ENCODE assay signal across 26 cellular contexts in genomic region chrX:108412783-108413182, GRCh38. TPM values are rescaled to one million over a fixed set of nuclear protein-coding genes. Genes with fewer than 3 reads are reported as not detected.
"Had no signal": no experiment of that assay in that cellular context is flagged by ENCODE, and none has a peak within 500 bp of the region (broad histone marks: within the 10 kb centered on the region; RNA-seq: fewer than 3 reads in every experiment).

No MANE protein-coding gene starts in this region.

- H3K27ac ChIP-seq: breast epithelium had no signal

- H3K9me3 Mint-ChIP-seq: activated CD4-positive, alpha-beta T cell treated with anti-CD3 and anti-CD28 coated beads, Interleukin-2, amount 10 ng/mL, durations not matched to agents 24 days and 14 days; activated naive CD4-positive, alpha-beta T cell treated with anti-CD3 and anti-CD28 coated beads, Interleukin-2, amount 50 U/mL, for 24 hours; activated T-cell treated with anti-CD3 and anti-CD28 coated beads, Interleukin-2, amount 50 U/mL, for 24 hours; activated T-helper 1 cell treated with anti-CD3 and anti-CD28 coated beads, Interleukin-12 subunit alpha, Interleukin-12 subunit beta, Interleukin-2, Interleukin-4 antibody, amounts not matched to agents 30 ng/mL and 10 ng/mL and 1 ng/mL, durations not matched to agents 14 hours and 24 hours and 36 hours; WTC11 had no signal

- H3K27me3 ChIP-seq: MG63 had no signal

- H3K27me3 Mint-ChIP-seq: activated CD4-positive, alpha-beta T cell treated with anti-CD3 and anti-CD28 coated beads, Interleukin-2, amount 10 ng/mL, durations not matched to agents 24 days and 14 days; activated CD8-positive, alpha-beta memory T cell treated with anti-CD3 and anti-CD28 coated beads, Interleukin-2, amount 10 ng/mL, durations not matched to agents 7 days and 5 days; activated naive CD4-positive, alpha-beta T cell treated with anti-CD3 and anti-CD28 coated beads, Interleukin-2, amount 50 U/mL, for 24 hours; T-helper 17 cell had no signal

- DNase-seq: activated CD4-positive, alpha-beta T cell treated with anti-CD3 and anti-CD28 coated beads, Interleukin-2, amount 10 ng/mL, durations not matched to agents 24 days and 14 days; activated CD4-positive, alpha-beta T cell treated with anti-CD3 and anti-CD28 coated beads, Interleukin-2, amount 50 U/mL, for 48 hours; activated CD4-positive, CD25-positive, alpha-beta regulatory T cell treated with anti-CD3 and anti-CD28 coated beads, Interleukin-2, amount 50 U/mL, for 72 hours; activated CD8-positive, alpha-beta memory T cell treated with anti-CD3 and anti-CD28 coated beads, Interleukin-2, amount 10 ng/mL, durations not matched to agents 7 days and 5 days; activated effector memory CD4-positive, alpha-beta T cell treated with Interleukin-2 at 50 U/mL for 16 hours; activated naive CD4-positive, alpha-beta T cell; activated T-cell treated with anti-CD3 and anti-CD28 coated beads, Interleukin-2, amount 50 U/mL, for 24 hours; aorta; central memory CD4-positive, alpha-beta T cell; MG63; MV-4-11; NCI-H1092 treated with DMSO at 0.1 percent for 48 hours; NCI-H1417 treated with DMSO at 0.1 percent for 48 hours; NCI-H187; NCI-H2227 treated with DMSO at 0.1 percent for 48 hours; NCI-H446 treated with DMSO at 0.1 percent for 48 hours; NCI-H524 treated with DMSO at 0.1 percent for 48 hours; NCI-H774; SHP77 treated with DMSO at 0.1 percent for 48 hours; T-helper 17 cell; T-helper 9 cell had no signal

- H3K27ac Mint-ChIP-seq: activated CD4-positive, alpha-beta T cell treated with anti-CD3 and anti-CD28 coated beads, Interleukin-2, amount 10 ng/mL, durations not matched to agents 24 days and 14 days; activated CD8-positive, alpha-beta memory T cell treated with anti-CD3 and anti-CD28 coated beads, Interleukin-2, amount 10 ng/mL, durations not matched to agents 7 days and 5 days; activated naive CD4-positive, alpha-beta T cell treated with anti-CD3 and anti-CD28 coated beads, Interleukin-2, amount 50 U/mL, for 24 hours; activated T-cell treated with anti-CD3 and anti-CD28 coated beads, Interleukin-2, amount 50 U/mL, for 24 hours; activated T-helper 1 cell treated with anti-CD3 and anti-CD28 coated beads, Interleukin-12 subunit alpha, Interleukin-12 subunit beta, Interleukin-2, Interleukin-4 antibody, amounts not matched to agents 30 ng/mL and 10 ng/mL and 1 ng/mL, durations not matched to agents 14 hours and 24 hours and 36 hours; T-helper 17 cell; WTC11 had no signal

- H3K4me3 ChIP-seq: breast epithelium, MG63 had no signal

- H3K36me3 ChIP-seq: breast epithelium, MG63 had no signal

- H3K4me3 Mint-ChIP-seq: activated CD4-positive, alpha-beta T cell treated with anti-CD3 and anti-CD28 coated beads, Interleukin-2, amount 10 ng/mL, durations not matched to agents 24 days and 14 days; activated CD8-positive, alpha-beta memory T cell treated with anti-CD3 and anti-CD28 coated beads, Interleukin-2, amount 10 ng/mL, durations not matched to agents 7 days and 5 days; activated naive CD4-positive, alpha-beta T cell treated with anti-CD3 and anti-CD28 coated beads, Interleukin-2, amount 50 U/mL, for 24 hours; activated T-cell treated with anti-CD3 and anti-CD28 coated beads, Interleukin-2, amount 50 U/mL, for 24 hours; activated T-helper 1 cell treated with anti-CD3 and anti-CD28 coated beads, Interleukin-12 subunit alpha, Interleukin-12 subunit beta, Interleukin-2, Interleukin-4 antibody, amounts not matched to agents 30 ng/mL and 10 ng/mL and 1 ng/mL, durations not matched to agents 14 hours and 24 hours and 36 hours; T-helper 17 cell; WTC11 had no signal

- H3K4me1 ChIP-seq: breast epithelium had no signal

- H3K36me3 Mint-ChIP-seq: activated CD8-positive, alpha-beta memory T cell treated with anti-CD3 and anti-CD28 coated beads, Interleukin-2, amount 10 ng/mL, durations not matched to agents 7 days and 5 days; activated naive CD4-positive, alpha-beta T cell treated with anti-CD3 and anti-CD28 coated beads, Interleukin-2, amount 50 U/mL, for 24 hours; WTC11 had no signal

- H3K4me1 Mint-ChIP-seq: activated CD4-positive, alpha-beta T cell treated with anti-CD3 and anti-CD28 coated beads, Interleukin-2, amount 10 ng/mL, durations not matched to agents 24 days and 14 days; activated CD8-positive, alpha-beta memory T cell treated with anti-CD3 and anti-CD28 coated beads, Interleukin-2, amount 10 ng/mL, durations not matched to agents 7 days and 5 days; activated naive CD4-positive, alpha-beta T cell treated with anti-CD3 and anti-CD28 coated beads, Interleukin-2, amount 50 U/mL, for 24 hours; T-helper 17 cell had no signal

- ATAC-seq: activated CD8-positive, alpha-beta memory T cell treated with anti-CD3 and anti-CD28 coated beads, Interleukin-2, amount 10 ng/mL, durations not matched to agents 7 days and 5 days; T-helper 17 cell; WTC11 had no signal

- H3K9me3 ChIP-seq: breast epithelium, MG63 had no signal

RNA-seq across cellular contexts. Expression of gene COL4A6, which starts 25.4 kb away (rescaled TPM):
- total RNA-seq: activated CD4-positive, alpha-beta T cell treated with anti-CD3 and anti-CD28 coated beads, Interleukin-2, amount 10 ng/mL, durations not matched to agents 24 days and 14 days; activated CD8-positive, alpha-beta memory T cell treated with anti-CD3 and anti-CD28 coated beads, Interleukin-2, amount 10 ng/mL, durations not matched to agents 7 days and 5 days; activated T-helper 1 cell treated with anti-CD3 and anti-CD28 coated beads, Interleukin-12 subunit alpha, Interleukin-12 subunit beta, Interleukin-2, Interleukin-4 antibody, amounts not matched to agents 30 ng/mL and 10 ng/mL and 1 ng/mL, durations not matched to agents 14 hours and 24 hours and 36 hours; SK-MEL-5; T-helper 17 cell had no signal

RNA-seq across cellular contexts. Expression of gene COL4A5, which starts 26.9 kb away (rescaled TPM):
- total RNA-seq: activated CD4-positive, alpha-beta T cell treated with anti-CD3 and anti-CD28 coated beads, Interleukin-2, amount 10 ng/mL, durations not matched to agents 24 days and 14 days; activated CD8-positive, alpha-beta memory T cell treated with anti-CD3 and anti-CD28 coated beads, Interleukin-2, amount 10 ng/mL, durations not matched to agents 7 days and 5 days; activated T-helper 1 cell treated with anti-CD3 and anti-CD28 coated beads, Interleukin-12 subunit alpha, Interleukin-12 subunit beta, Interleukin-2, Interleukin-4 antibody, amounts not matched to agents 30 ng/mL and 10 ng/mL and 1 ng/mL, durations not matched to agents 14 hours and 24 hours and 36 hours; T-helper 17 cell had no signal
